Comparison of ENCODE assay signal across 12 cellular contexts in the genomic region with DNA sequence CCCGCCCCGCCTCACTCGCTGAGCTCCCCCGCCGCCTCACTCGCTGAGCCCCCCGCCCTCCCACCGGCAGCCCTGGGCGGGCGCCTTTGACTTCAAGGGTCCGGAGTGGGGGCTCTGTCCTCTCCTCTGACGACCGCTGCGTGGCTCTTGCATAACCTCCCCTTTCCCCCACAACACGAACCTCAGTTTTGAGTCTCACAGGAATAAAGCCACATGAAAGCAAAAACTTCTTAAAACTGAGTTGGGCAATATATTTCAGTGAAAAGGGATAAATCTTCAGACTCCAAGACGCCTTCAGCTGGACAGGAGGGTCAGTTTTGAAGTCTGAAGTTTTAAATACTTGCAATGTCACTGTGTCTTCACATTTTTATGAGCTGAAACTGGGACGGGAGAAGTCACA.
DNase-seq lines count a peak whose midpoint lies in the region; ATAC-seq and TF ChIP-seq lines count a peak whose summit lies in the region.
"Had no signal": no experiment of that assay in that cellular context is flagged by ENCODE, and none has a peak within 500 bp of the region (broad histone marks: within the 10 kb centered on the region; RNA-seq: fewer than 3 reads in every experiment).

No MANE protein-coding gene starts in this region.

- POLR2A ChIA-PET in activated CD8-positive, alpha-beta T cell treated with anti-CD3 and anti-CD28 coated beads for 36 hours (lab: Charles Lee), result no interaction called here
- POLR2A ChIA-PET in activated CD8-positive, alpha-beta T cell treated with anti-CD3 and anti-CD28 coated beads, Interleukin-2, amount 10 ng/mL, durations not matched to agents 7 days and 5 days (lab: Charles Lee), result no interaction called here

- H3K27me3 Mint-ChIP-seq in activated CD8-positive, alpha-beta T cell treated with anti-CD3 and anti-CD28 coated beads for 36 hours, result no peaks in the 10 kb centered on the region
- peaks cover 3% of the 10 kb centered on the region for H3K27me3 Mint-ChIP-seq in activated CD8-positive, alpha-beta T cell treated with anti-CD3 and anti-CD28 coated beads, Interleukin-2, amount 10 ng/mL, durations not matched to agents 7 days and 5 days (ENCODE audit: low read depth)
- H3K27me3 Mint-ChIP-seq: B cell had no signal

- H3K4me1 Mint-ChIP-seq in activated CD8-positive, alpha-beta T cell treated with anti-CD3 and anti-CD28 coated beads for 36 hours (ENCODE audit: low read depth), result peaks cover 52% of the 10 kb centered on the region
- H3K4me1 Mint-ChIP-seq in activated CD8-positive, alpha-beta T cell treated with anti-CD3 and anti-CD28 coated beads, Interleukin-2, amount 10 ng/mL, durations not matched to agents 7 days and 5 days (ENCODE audit: low read depth), result peaks cover 28% of the 10 kb centered on the region

- peak overlapping the region; percentile 93 for H3K27ac ChIP-seq in substantia nigra (ENCODE audit: low read depth, low read length, poor library complexity, severe bottlenecking)
- H3K27ac ChIP-seq: prostate gland had no signal

- CTCF ChIA-PET in activated CD8-positive, alpha-beta T cell treated with anti-CD3 and anti-CD28 coated beads for 36 hours (lab: Charles Lee), result no interaction called here
- CTCF ChIA-PET in activated CD8-positive, alpha-beta T cell treated with anti-CD3 and anti-CD28 coated beads, Interleukin-2, amount 10 ng/mL, durations not matched to agents 7 days and 5 days (lab: Charles Lee), result no interaction called here

- DNase-seq in activated CD8-positive, alpha-beta T cell treated with anti-CD3 and anti-CD28 coated beads for 36 hours, result no peak
- no peak for DNase-seq in activated CD8-positive, alpha-beta T cell treated with anti-CD3 and anti-CD28 coated beads, Interleukin-2, amount 10 ng/mL, durations not matched to agents 7 days and 5 days
- peak; percentile 45 for DNase-seq in SKM-1 (lab: John Stamatoyannopoulos, UW; ENCODE audit: unreplicated experiment)
- DNase-seq in fibroblast of peridontal ligament (ENCODE audit: extremely low read depth), result peak; percentile 88
- no peak for DNase-seq in substantia nigra (lab: John Stamatoyannopoulos, UW)
- no peak for DNase-seq in UCSD-AML1 (lab: John Stamatoyannopoulos, UW; ENCODE audit: unreplicated experiment)
- no peak for DNase-seq in DMS79 treated with DMSO at 0.1 percent for 48 hours (lab: John Stamatoyannopoulos, UW)
- DNase-seq: H7, NCI-H510A treated with DMSO at 0.1 percent for 48 hours had no signal

- no peak for TF ChIP-seq CTCF in activated CD8-positive, alpha-beta T cell treated with anti-CD3 and anti-CD28 coated beads for 36 hours (IDR thresholded peaks at IDR 0.05)

- intact Hi-C loops in activated CD8-positive, alpha-beta T cell treated with anti-CD3 and anti-CD28 coated beads for 36 hours (cut with micrococcal nuclease), result no loop called here

- peak overlapping the region; percentile 76 for H3K27ac Mint-ChIP-seq in activated CD8-positive, alpha-beta T cell treated with anti-CD3 and anti-CD28 coated beads for 36 hours
- H3K27ac Mint-ChIP-seq in activated CD8-positive, alpha-beta T cell treated with anti-CD3 and anti-CD28 coated beads, Interleukin-2, amount 10 ng/mL, durations not matched to agents 7 days and 5 days, result no peak overlapping the region
- H3K27ac Mint-ChIP-seq: B cell had no signal

- no peak overlapping the region for H3K4me3 Mint-ChIP-seq in activated CD8-positive, alpha-beta T cell treated with anti-CD3 and anti-CD28 coated beads for 36 hours
- H3K4me3 Mint-ChIP-seq in activated CD8-positive, alpha-beta T cell treated with anti-CD3 and anti-CD28 coated beads, Interleukin-2, amount 10 ng/mL, durations not matched to agents 7 days and 5 days, result no peak overlapping the region
- H3K4me3 Mint-ChIP-seq: B cell had no signal

- H3K9me3 Mint-ChIP-seq in activated CD8-positive, alpha-beta T cell treated with anti-CD3 and anti-CD28 coated beads for 36 hours, result no peaks in the 10 kb centered on the region
- no peaks in the 10 kb centered on the region for H3K9me3 Mint-ChIP-seq in activated CD8-positive, alpha-beta T cell treated with anti-CD3 and anti-CD28 coated beads, Interleukin-2, amount 10 ng/mL, durations not matched to agents 7 days and 5 days (ENCODE audit: insufficient read depth)

- ATAC-seq in activated CD8-positive, alpha-beta T cell treated with anti-CD3 and anti-CD28 coated beads for 36 hours, result no peak
- no peak for ATAC-seq in activated CD8-positive, alpha-beta T cell treated with anti-CD3 and anti-CD28 coated beads, Interleukin-2, amount 10 ng/mL, durations not matched to agents 7 days and 5 days
- no peak for ATAC-seq in GM19328 (IDR thresholded peaks at IDR 0.05; ENCODE audit: unreplicated experiment)

- H3K36me3 Mint-ChIP-seq in activated CD8-positive, alpha-beta T cell treated with anti-CD3 and anti-CD28 coated beads for 36 hours (ENCODE audit: low read depth), result peaks cover 18% of the 10 kb centered on the region
- peaks cover 29% of the 10 kb centered on the region for H3K36me3 Mint-ChIP-seq in activated CD8-positive, alpha-beta T cell treated with anti-CD3 and anti-CD28 coated beads, Interleukin-2, amount 10 ng/mL, durations not matched to agents 7 days and 5 days (ENCODE audit: low read depth)

Comparison
In these comparisons a context has a peak if more than half of its experiments do, and no peak if none do; other contexts are left out.
1. DNase-seq: peak in SKM-1 (single experiment) and fibroblast of peridontal ligament (single experiment); none in activated CD8-positive, alpha-beta T cell treated with anti-CD3 and anti-CD28 coated beads for 36 hours (single experiment), activated CD8-positive, alpha-beta T cell treated with anti-CD3 and anti-CD28 coated beads, Interleukin-2, amount 10 ng/mL, durations not matched to agents 7 days and 5 days (single experiment), substantia nigra (0 of 49), UCSD-AML1 (single experiment) and DMS79 treated with DMSO at 0.1 percent for 48 hours (single experiment).